In the genomic region with DNA sequence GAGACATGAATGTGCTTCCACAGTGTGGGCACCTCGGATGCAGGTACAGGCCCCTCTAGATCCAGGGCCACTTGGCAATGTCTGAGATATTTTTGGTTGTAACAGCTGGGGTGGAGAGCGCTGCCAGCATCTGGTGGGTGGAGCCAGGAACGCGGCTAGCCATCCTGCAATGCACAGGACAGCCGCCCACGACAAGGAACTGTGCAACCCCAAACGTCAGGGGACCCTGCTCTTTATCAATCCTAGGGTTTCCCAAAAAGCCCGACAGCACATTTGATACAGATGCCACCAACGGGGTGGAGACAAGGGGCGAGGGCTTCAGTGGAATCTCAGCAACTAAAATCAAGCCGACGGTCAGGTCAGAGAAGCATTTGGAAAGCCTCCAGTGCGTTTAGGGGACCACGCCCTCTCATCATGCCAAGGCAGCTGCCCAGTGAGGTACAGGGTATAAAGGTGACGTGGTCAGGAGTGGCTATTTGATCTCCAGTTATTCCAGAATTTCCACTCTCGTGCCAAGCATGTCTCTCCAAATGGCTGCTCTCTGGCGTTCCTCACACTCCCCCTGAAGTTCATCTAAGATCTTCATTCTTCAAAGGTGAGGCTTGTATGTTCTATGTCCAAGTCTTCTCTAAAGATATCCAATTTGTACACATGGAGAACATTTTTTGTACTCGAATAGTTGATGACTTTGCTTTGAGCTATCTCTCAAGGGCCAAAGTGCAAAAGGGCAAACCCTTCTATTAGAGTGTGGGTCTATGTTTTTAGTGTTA, we compare ENCODE assay signal across 19 cellular contexts. TPM values are rescaled to one million over a fixed set of nuclear protein-coding genes. Genes with fewer than 3 reads are reported as not detected.
DNase-seq lines count a peak whose midpoint lies in the region; ATAC-seq, FAIRE-seq and TF ChIP-seq lines count a peak whose summit lies in the region.
"Had no signal": no experiment of that assay in that cellular context is flagged by ENCODE, and none has a peak within 500 bp of the region (broad histone marks: within the 10 kb centered on the region; RNA-seq: fewer than 3 reads in every experiment).

No MANE protein-coding gene starts in this region.

- in situ Hi-C loops in HepG2 (cut with HindIII; ENCODE audit: extremely low pct_ligation_motif_present, low pct_unique_long_range_greater_than_20kb) = no loop called here

- no peak overlapping the region for H2BK15ac ChIP-seq in mesendoderm (replicated peaks; ENCODE audit: low read depth)

- peak overlapping the region; percentile 42 for H3K27ac Mint-ChIP-seq in dendritic cell treated with granulocyte-macrophage colony-stimulating factor and Interleukin-4, amounts not matched to agents 40 ng/mL and 50 ng/mL, for 4 days
- no peak overlapping the region for H3K27ac Mint-ChIP-seq in Caco-2 (ENCODE audit: unreplicated experiment)
- H3K27ac Mint-ChIP-seq: activated CD4-positive, alpha-beta T cell treated with anti-CD3 and anti-CD28 coated beads, Interleukin-2, amount 10 ng/mL, durations not matched to agents 7 days and 5 days had no signal

- H3K27me3 ChIP-seq in HepG2 (ENCODE audit: control insufficient read depth in 1 of 2, insufficient read depth in 2 of 2, low read length in 2 of 2) (no peaks in the 10 kb centered on the region), small intestine (ENCODE audit: control insufficient read depth in 2 of 2, insufficient read depth in 2 of 2, low read length in 2 of 2) (no peaks in the 10 kb centered on the region), mesendoderm (ENCODE audit: insufficient read depth, low read length, poor library complexity) (no peaks in the 10 kb centered on the region), Caco-2 (replicated peaks; ENCODE audit: control insufficient read depth, insufficient read depth, low read length) (no peaks in the 10 kb centered on the region)

- no peak overlapping the region for H3K9ac ChIP-seq in HepG2 (ENCODE audit: insufficient read depth, low read depth, low read length)
- H3K9ac ChIP-seq in mesendoderm (ENCODE audit: low read length) = no peak overlapping the region

- no peak for FAIRE-seq in HepG2 (lab: Jason Lieb, UNC)
- no peak for FAIRE-seq in small intestine (lab: Jason Lieb, UNC)
- FAIRE-seq: colon, GM12878 had no signal

- POLR2A ChIA-PET in HepG2 (lab: Yijun Ruan, JAX) (interaction anchor here (1.0 kb wide), 2 partner anchors 11 to 13 kb away, joined by 3 read pairs; no protein-coding TSS in a partner anchor), Caco-2 (lab: Charles Lee) (interaction anchor here (0.6 kb wide), 1 partner anchor 78 kb away, joined by 3 read pairs; no protein-coding TSS in a partner anchor)

- H3K9me3 ChIP-seq in HepG2 (ENCODE audit: low read length) = no peaks in the 10 kb centered on the region
- H3K9me3 ChIP-seq in small intestine (ENCODE audit: control insufficient read depth, low read depth) = no peaks in the 10 kb centered on the region
- H3K9me3 ChIP-seq in Caco-2 = no peaks in the 10 kb centered on the region
- H3K9me3 ChIP-seq: prostate gland had no signal

- no peak for TF ChIP-seq CTCF in HepG2 (CRISPR knock-in tag; IDR thresholded peaks at IDR 0.05)
- no peak for TF ChIP-seq CTCF in Caco-2 (IDR thresholded peaks at IDR 0.05; ENCODE audit: insufficient read depth in 1 of 2, low read depth in 1 of 2, low read length in 1 of 2, severe bottlenecking in 1 of 2, unreplicated experiment in 1 of 2)

- H3K36me3 ChIP-seq in HepG2 (replicated peaks in 1 of 2; ENCODE audit: control insufficient read depth in 1 of 2, insufficient read depth in 2 of 2, low read length in 2 of 2) = no peaks in the 10 kb centered on the region
- H3K36me3 ChIP-seq in small intestine (ENCODE audit: control insufficient read depth in 2 of 2, insufficient read depth in 2 of 2, low read length in 2 of 2) = no peaks in the 10 kb centered on the region
- H3K36me3 ChIP-seq in mesendoderm (ENCODE audit: control insufficient read depth, insufficient read depth, low read length) = peaks cover 4% of the 10 kb centered on the region
- no peaks in the 10 kb centered on the region for H3K36me3 ChIP-seq in Caco-2 (ENCODE audit: control insufficient read depth, insufficient read depth, low read length)
- H3K36me3 ChIP-seq: prostate gland had no signal

- peak overlapping the region; percentile 34 for H3K4me2 ChIP-seq in HepG2 (ENCODE audit: low read depth, low read length)
- no peak overlapping the region for H3K4me2 ChIP-seq in mesendoderm (ENCODE audit: low read length)

- no peak for TF ChIP-seq RAD21 in HepG2 (CRISPR knock-in tag; IDR thresholded peaks at IDR 0.05)

- WGBS in HepG2 (ENCODE audit: low lambda C conversion rate) = 76% methylated on average over 18 of the region's 18 CpGs
- 34 to 79% (median 53%) methylated on average over 18 of the region's 18 CpGs for whole genome bisulfite sequencing in small intestine, 3 donors
- WGBS in mesendoderm (ENCODE audit: extremely low coverage, insufficient coverage, low lambda C conversion rate) = no CpG with 5 or more reads among the region's 18 CpGs

- H3K18ac ChIP-seq in mesendoderm (ENCODE audit: low read length) = no peak overlapping the region

- peak in 1 of 2 experiments; percentile 18; a peak in 1 of 4 replicates for TF ChIP-seq EP300 in HepG2 (IDR thresholded peaks at IDR 0.05; ENCODE audit: low read depth in 2 of 2, low read length in 2 of 2)
- no peak for TF ChIP-seq EP300 in HepG2 (CRISPR knock-in tag; IDR thresholded peaks at IDR 0.05; ENCODE audit: borderline replicate concordance)

- H3K56ac ChIP-seq in mesendoderm (ENCODE audit: low read length) = no peak overlapping the region

- H3K79me1 ChIP-seq in mesendoderm (ENCODE audit: low read length) = peaks cover 1% of the 10 kb centered on the region

- no peak overlapping the region for H3K4me3 Mint-ChIP-seq in dendritic cell treated with granulocyte-macrophage colony-stimulating factor and Interleukin-4, amounts not matched to agents 40 ng/mL and 50 ng/mL, for 4 days
- H3K4me3 Mint-ChIP-seq in Caco-2 (ENCODE audit: unreplicated experiment) = no peak overlapping the region
- H3K4me3 Mint-ChIP-seq: activated CD4-positive, alpha-beta T cell treated with anti-CD3 and anti-CD28 coated beads, Interleukin-2, amount 10 ng/mL, durations not matched to agents 7 days and 5 days; neural crest cell had no signal

- H3K4me1 ChIP-seq in HepG2 (ENCODE audit: insufficient read depth, low read length) (peaks cover 95% of the 10 kb centered on the region), small intestine (ENCODE audit: control insufficient read depth in 2 of 2, insufficient read depth in 1 of 2, low read depth in 1 of 2, low read length in 1 of 2) (peaks cover 0 to 2% of the 10 kb centered on the region in 2 donors), mesendoderm (ENCODE audit: control insufficient read depth, low read depth, low read length) (no peaks in the 10 kb centered on the region), Caco-2 (no peaks in the 10 kb centered on the region; the same call in 1 of the 2 replicates)
- H3K4me1 ChIP-seq: prostate gland had no signal

- H4K8ac ChIP-seq in mesendoderm (ENCODE audit: low read depth, low read length) = no peak overlapping the region

- intact Hi-C loops in dendritic cell treated with granulocyte-macrophage colony-stimulating factor and Interleukin-4, amounts not matched to agents 40 ng/mL and 50 ng/mL, for 4 days (cut with micrococcal nuclease) = no loop called here
- intact Hi-C loops in HepG2 (cut with micrococcal nuclease; ENCODE audit: unreplicated experiment) = no loop called here
- intact Hi-C loops in Caco-2 (cut with micrococcal nuclease; ENCODE audit: unreplicated experiment) = no loop called here

- H3K4me3 ChIP-seq in HepG2 (replicated peaks in 1 of 3; ENCODE audit: insufficient read depth in 1 of 3, low read depth in 2 of 3, low read length in 3 of 3) (no peak overlapping the region), small intestine (ENCODE audit: low read depth in 1 of 2, low read length in 2 of 2) (no peak overlapping the region), mesendoderm (ENCODE audit: low read length) (no peak overlapping the region), Caco-2 (ENCODE audit: low read depth, low read length) (no peak overlapping the region)
- H3K4me3 ChIP-seq: GM12878, prostate gland had no signal

- H3K4me1 Mint-ChIP-seq in dendritic cell treated with granulocyte-macrophage colony-stimulating factor and Interleukin-4, amounts not matched to agents 40 ng/mL and 50 ng/mL, for 4 days (ENCODE audit: low read depth) = peaks cover 60% of the 10 kb centered on the region
- H3K4me1 Mint-ChIP-seq in Caco-2 (ENCODE audit: low read depth, unreplicated experiment) = peaks cover 7% of the 10 kb centered on the region

- no peak overlapping the region for H3K4ac ChIP-seq in mesendoderm (ENCODE audit: low read depth, low read length)

- no TSS peak for BruUV-seq in HepG2 (replicated peaks; lab: Mats Ljungman, UMichigan)
- no TSS peak for BruUV-seq in Caco-2 (replicated peaks; lab: Mats Ljungman, UMichigan)

- H4K5ac ChIP-seq in mesendoderm (ENCODE audit: low read length) = no peak overlapping the region

- CTCF ChIA-PET in HepG2 (lab: Yijun Ruan, JAX; ENCODE audit: low intra/inter-chr PET ratio, low total read pairs) (no interaction called here), Caco-2 (lab: Charles Lee) (no interaction called here)

- no peak overlapping the region for H2BK5ac ChIP-seq in mesendoderm (ENCODE audit: low read length)

- DNase-seq in HT-29 (ENCODE audit: low spot score) = peak; percentile 49
- peak; percentile 46 for DNase-seq in HepG2 (ENCODE audit: low spot score)
- peak; percentile 66 for DNase-seq in small intestine
- DNase-seq in SIG-M5 (lab: John Stamatoyannopoulos, UW) = no peak
- DNase-seq in mesendoderm = no peak
- no peak for DNase-seq in Caco-2
- DNase-seq in mucosa of gallbladder (ENCODE audit: low spot score) = no peak
- DNase-seq: activated naive CD4-positive, alpha-beta T cell; mesenchymal stem cell; NCI-H1105 treated with DMSO at 0.1 percent for 48 hours; NCI-H82; stimulated activated naive CD8-positive, alpha-beta T cell treated with anti-CD3 and anti-CD28 coated beads, Interleukin-15, Interleukin-2, amounts not matched to agents 100 U/mL and 50 U/mL, for 24 hours had no signal

- no peaks in the 10 kb centered on the region for H3K27me3 Mint-ChIP-seq in dendritic cell treated with granulocyte-macrophage colony-stimulating factor and Interleukin-4, amounts not matched to agents 40 ng/mL and 50 ng/mL, for 4 days
- H3K27me3 Mint-ChIP-seq in Caco-2 (ENCODE audit: insufficient read depth, unreplicated experiment) = no peaks in the 10 kb centered on the region
- H3K27me3 Mint-ChIP-seq: activated CD4-positive, alpha-beta T cell treated with anti-CD3 and anti-CD28 coated beads, Interleukin-2, amount 10 ng/mL, durations not matched to agents 7 days and 5 days had no signal

- H4K20me1 ChIP-seq in HepG2 (ENCODE audit: insufficient read depth, low read length) = no peaks in the 10 kb centered on the region

- no peaks in the 10 kb centered on the region for H3K79me2 ChIP-seq in HepG2 (ENCODE audit: insufficient read depth, low read length)
- peaks cover 2% of the 10 kb centered on the region for H3K79me2 ChIP-seq in mesendoderm (ENCODE audit: control insufficient read depth, insufficient read depth, low read length)

- peak overlapping the region; percentile 7 for H3K27ac ChIP-seq in HepG2 (ENCODE audit: extremely low read length, insufficient read depth, low read length)
- no peak overlapping the region for H3K27ac ChIP-seq in small intestine (ENCODE audit: low read depth in 1 of 2, low read length in 1 of 2)
- H3K27ac ChIP-seq in mesendoderm (ENCODE audit: low read depth, low read length) = no peak overlapping the region
- H3K27ac ChIP-seq: prostate gland had no signal

- no peak overlapping the region for H2BK120ac ChIP-seq in mesendoderm (ENCODE audit: low read depth, low read length)

- H3K36me3 Mint-ChIP-seq in dendritic cell treated with granulocyte-macrophage colony-stimulating factor and Interleukin-4, amounts not matched to agents 40 ng/mL and 50 ng/mL, for 4 days (ENCODE audit: low read depth) = no peaks in the 10 kb centered on the region
- no peaks in the 10 kb centered on the region for H3K36me3 Mint-ChIP-seq in Caco-2 (ENCODE audit: insufficient read depth, unreplicated experiment)

- H2AK5ac ChIP-seq in mesendoderm (ENCODE audit: low read length) = no peak overlapping the region

- TF ChIP-seq POLR2A in HepG2 (IDR thresholded peaks at IDR 0.05; ENCODE audit: insufficient read depth in 1 of 2, low read depth in 2 of 2, low read length in 2 of 2) = no peak

- ATAC-seq in HepG2 = no peak
- ATAC-seq: GM12878; Panc1; stimulated activated naive CD8-positive, alpha-beta T cell treated with anti-CD3 and anti-CD28 coated beads, Interleukin-15, Interleukin-2, amounts not matched to agents 100 U/mL and 50 U/mL, for 24 hours had no signal

- no peaks in the 10 kb centered on the region for H3K9me3 Mint-ChIP-seq in dendritic cell treated with granulocyte-macrophage colony-stimulating factor and Interleukin-4, amounts not matched to agents 40 ng/mL and 50 ng/mL, for 4 days
- no peaks in the 10 kb centered on the region for H3K9me3 Mint-ChIP-seq in Caco-2 (ENCODE audit: unreplicated experiment)
- H3K9me3 Mint-ChIP-seq: activated CD4-positive, alpha-beta T cell treated with anti-CD3 and anti-CD28 coated beads, Interleukin-2, amount 10 ng/mL, durations not matched to agents 7 days and 5 days; neural crest cell had no signal

- H2AFZ ChIP-seq in HepG2 (ENCODE audit: low read length) = no peak overlapping the region

- H3K23ac ChIP-seq in mesendoderm (ENCODE audit: low read length) = no peak overlapping the region

RNA-seq across cellular contexts. Expression of gene LRRFIP1, which starts 55.7 kb away (rescaled TPM):
- total RNA-seq in HT-29 (2014; rRNA removed; shearing (Covaris generic)) = 91.0 and 97.1 TPM in 2 replicates
- total RNA-seq in HepG2 (2016; rRNA removed; fragmentation: Illumina TruSeq; extraction: Trizol) (15.9 and 22.0 TPM in 2 replicates), Caco-2 (2022) (37.1 and 40.8 TPM in 2 replicates), mucosa of gallbladder (104 TPM)
- total RNA-seq in HepG2 (2016; cell fraction: cytosol; rRNA removed; fragmentation: Illumina TruSeq; extraction: Trizol; ENCODE audit: low read depth) = 11.0 and 11.2 TPM in 2 replicates
- total RNA-seq in HepG2 (2016; cell fraction: insoluble cytoplasmic fraction; rRNA removed; fragmentation: Illumina TruSeq; extraction: Trizol) = 15.6 and 24.6 TPM in 2 replicates
- 18.1 and 18.4 TPM in 2 replicates for total RNA-seq in HepG2 (2016; cell fraction: membrane; rRNA removed; fragmentation: Illumina TruSeq; extraction: Trizol)
- total RNA-seq in HepG2 (2016; cell fraction: nucleus; rRNA removed; fragmentation: Illumina TruSeq; extraction: Trizol) = 31.0 and 33.7 TPM in 2 replicates
- polyA plus RNA-seq in HepG2 (2011; rRNA removed) (31.2 and 40.5 TPM in 2 replicates), small intestine (10 to 100 TPM; 46.0 to 76.7 (median 53.0) TPM)
- 19.8 and 25.0 TPM in 2 replicates for polyA plus RNA-seq in HepG2 (2011; cell fraction: cytosol; rRNA removed)
- polyA plus RNA-seq in HepG2 (2011; cell fraction: nucleus; rRNA removed) = 43.1 TPM in 2 replicates
- polyA plus RNA-seq in HepG2 (2012) = 48.6 and 68.2 TPM in 2 replicates
- polyA plus RNA-seq in HepG2 (2016; cell fraction: cytosol; fragmentation: Illumina TruSeq; extraction: Trizol; ENCODE audit: low read depth) = 5.6 and 6.5 TPM in 2 replicates
- 43.3 and 43.5 TPM in 2 replicates for polyA plus RNA-seq in HepG2 (2016; cell fraction: insoluble cytoplasmic fraction; fragmentation: Illumina TruSeq; extraction: Trizol; ENCODE audit: low read depth)
- polyA plus RNA-seq in HepG2 (2016; cell fraction: membrane; fragmentation: Illumina TruSeq; extraction: Trizol; ENCODE audit: low read depth) = 10.6 and 13.6 TPM in 2 replicates
- polyA plus RNA-seq in HepG2 (2016; cell fraction: nucleus; fragmentation: Illumina TruSeq; extraction: Trizol; ENCODE audit: insufficient read depth, low read depth) = 55.6 and 61.1 TPM in 2 replicates
- 26.4 and 35.1 TPM in 2 replicates for polyA minus RNA-seq in HepG2 (2011; rRNA and poly(A)+ RNA removed; ENCODE audit: low replicate concordance)
- polyA minus RNA-seq in HepG2 (2011; cell fraction: cytosol; rRNA and poly(A)+ RNA removed) = 26.2 and 26.7 TPM in 2 replicates
- polyA minus RNA-seq in HepG2 (2011; cell fraction: nucleus; rRNA and poly(A)+ RNA removed) = 97.5 and 100 TPM in 2 replicates
- 86.5 TPM for polyA plus RNA-seq in mesendoderm (2013, experiment 1 of 2)
- polyA plus RNA-seq in mesendoderm (2013, experiment 2 of 2) = 91.0 TPM

Comparison
In these comparisons a context has a peak if more than half of its experiments do, and no peak if none do; other contexts are left out.
1. DNase-seq: peak in HT-29 (single experiment), HepG2 (single experiment) and small intestine (single experiment); none in SIG-M5 (single experiment), mesendoderm (single experiment), Caco-2 (0 of 2) and mucosa of gallbladder (single experiment).